8 cellular contexts compared by ENCODE assay signal in genomic region chrX:49269010-49269767, GRCh38. TPM values are rescaled to one million over a fixed set of nuclear protein-coding genes. Genes with fewer than 3 reads are reported as not detected.
A peak's percentile ranks its signal among the peaks of the same experiment; 100 is the strongest.
DNase-seq lines count a peak whose midpoint lies in the region; ATAC-seq and TF ChIP-seq lines count a peak whose summit lies in the region.

No MANE protein-coding gene starts in this region.

- peak overlapping the region; percentile 83 to 94 (median 92) for H3K4me3 Mint-ChIP-seq in T-cell
- H3K4me3 Mint-ChIP-seq in type B pancreatic cell, result peak overlapping the region; percentile 95

- TF ChIP-seq CTCF in GM13977 (IDR thresholded peaks at IDR 0.05; ENCODE audit: extremely low read depth, insufficient read depth, missing control alignments) (no peak), heart left ventricle (IDR thresholded peaks at IDR 0.05) (no peak), type B pancreatic cell (conservative IDR thresholded peaks at IDR 0.05) (no peak)

- intact Hi-C loops in heart left ventricle (cut with DNase I), result loop anchor here in 3 of 10 donors (5.0 to 10.0 kb wide), 3 partner anchors 64 to 77 kb away; partner anchors contain the start of gene SYP (in 1 of the 3)

- no peaks in the 10 kb centered on the region for H3K27me3 ChIP-seq in heart left ventricle

- in situ Hi-C loops in GM13977 (cut with MboI; ENCODE audit: low pct_unique_long_range_greater_than_20kb, low sequenced_read_pairs, unreplicated experiment), result no loop called here

- CTCF ChIA-PET in T-cell (lab: Charles Lee), result interaction anchor here in 1 of 2 donors (1.2 to 1.8 kb wide), 2 partner anchors 78 to 113 kb away, joined by 8 to 9 read pairs; no protein-coding TSS in a partner anchor

- WGBS in heart left ventricle, 4 donors, result 0 to 52% (median 23%) methylated on average over 45 of the region's 45 CpGs

- H3K27ac ChIP-seq in heart left ventricle, result peak overlapping the region; percentile 85 to 98 (median 90)

- POLR2A ChIA-PET in T-cell (lab: Charles Lee), result interaction anchor here (0.6 to 1.9 kb wide), 9 partner anchors 40 to 691 kb away, joined by 3 to 8 read pairs (median 4); partner anchors contain the start of genes CLCN5 (in 1 of the 2), GRIPAP1 (in 1 of the 2) and HDAC6 (in 1 of the 2)

- H3K27me3 Mint-ChIP-seq in T-cell, result peaks cover 0 to under 1% of the 10 kb centered on the region in 2 donors
- no peaks in the 10 kb centered on the region for H3K27me3 Mint-ChIP-seq in type B pancreatic cell

- no peaks in the 10 kb centered on the region for H3K36me3 ChIP-seq in heart left ventricle

- no peaks in the 10 kb centered on the region for H3K9me3 ChIP-seq in heart left ventricle

- TF ChIP-seq POLR2A in heart left ventricle (IDR thresholded peaks at IDR 0.05), result peak in 1 of 2 donors; percentile 73

- H3K4me1 Mint-ChIP-seq in T-cell (peaks cover 41 to 55% (median 44%) of the 10 kb centered on the region in 3 donors), type B pancreatic cell (ENCODE audit: unreplicated experiment) (peaks cover 3% of the 10 kb centered on the region)

- H3K4me1 ChIP-seq in heart left ventricle, result peaks cover 0 to 34% (median 17%) of the 10 kb centered on the region in 12 donors

- H3K27ac Mint-ChIP-seq in T-cell (peak overlapping the region; percentile 99 to 100), type B pancreatic cell (peak overlapping the region; percentile 99)

- H3K36me3 Mint-ChIP-seq in T-cell (peaks cover 5% of the 10 kb centered on the region), type B pancreatic cell (no peaks in the 10 kb centered on the region)

- H3K9me3 Mint-ChIP-seq in T-cell, result no peaks in the 10 kb centered on the region
- no peaks in the 10 kb centered on the region for H3K9me3 Mint-ChIP-seq in type B pancreatic cell

- DNase-seq in GM13977 (ENCODE audit: low spot score), result peak; percentile 92
- peak; percentile 98 for DNase-seq in NCI-H146 (lab: John Stamatoyannopoulos, UW)
- peak; percentile 81 to 97 (median 94) for DNase-seq in T-cell
- DNase-seq in amniotic epithelial cell (ENCODE audit: low read depth), result peak; percentile 97
- peak; percentile 96 to 98 (median 97) for DNase-seq in heart left ventricle
- peak; percentile 97 for DNase-seq in pons (ENCODE audit: low spot score)
- peak; percentile 90 for DNase-seq in type B pancreatic cell (ENCODE audit: extremely low spot score, unreplicated experiment)

- ATAC-seq in HG02870 (IDR thresholded peaks at IDR 0.05; ENCODE audit: unreplicated experiment) (peak; percentile 88), T-cell (replicated peaks in 1 of 4) (peak; percentile 79 to 83 (median 80)), heart left ventricle (peak; percentile 94 to 98 (median 96))

- H3K4me3 ChIP-seq in heart left ventricle, result peak overlapping the region; percentile 29 to 93 (median 74)

RNA-seq across cellular contexts. Expression of gene PPP1R3F, which starts 0.4 kb away (rescaled TPM):
- total RNA-seq in T-cell (10 to 100 TPM; 11.7 to 20.8 (median 17.5) TPM), heart left ventricle (10 to 100 TPM; 14.4 to 28.4 (median 22.6) TPM), type B pancreatic cell (ENCODE audit: low replicate concordance) (5.7 and 8.0 TPM in 2 replicates)
- 10 to 100 TPM; 13.9 to 31.7 TPM for polyA plus RNA-seq in heart left ventricle

RNA-seq across cellular contexts. Expression of gene FOXP3, which starts 4.7 kb away (rescaled TPM):
- total RNA-seq in T-cell, result 10 to 100 TPM in 4 of 5 donors, 1 to 10 TPM in 1; 9.0 to 30.1 (median 21.7) TPM
- total RNA-seq in heart left ventricle, result 1 to 10 TPM in 1 of 9 donors, not detected in 8; 1.4 TPM
- polyA plus RNA-seq in heart left ventricle, result under 1 TPM in 1 of 2 donors, not detected in 1; 0.11 TPM
- total RNA-seq in type B pancreatic cell (ENCODE audit: low replicate concordance), result 0.24 and 0.58 TPM in 2 replicates

RNA-seq across cellular contexts. Expression of gene CCDC22, which starts 33.9 kb away (rescaled TPM):
- total RNA-seq in T-cell (10 to 100 TPM; 21.0 to 34.9 (median 33.1) TPM), heart left ventricle (10 to 100 TPM in 8 of 9 donors, 1 to 10 TPM in 1; 9.6 to 13.4 (median 10.9) TPM), type B pancreatic cell (ENCODE audit: low replicate concordance) (13.0 and 16.6 TPM in 2 replicates)
- 10 to 100 TPM in 1 of 2 donors, 1 to 10 TPM in 1; 6.5 to 14.9 TPM for polyA plus RNA-seq in heart left ventricle

RNA-seq across cellular contexts. Expression of gene GAGE10, which starts 34.3 kb away (rescaled TPM):
- under 1 TPM in 1 of 5 donors, not detected in 4; 0.66 TPM for total RNA-seq in T-cell
- not detected for total RNA-seq in heart left ventricle
- not detected for polyA plus RNA-seq in heart left ventricle
- not detected in 2 replicates for total RNA-seq in type B pancreatic cell (ENCODE audit: low replicate concordance)

RNA-seq across cellular contexts. Expression of gene CACNA1F, which starts 36.0 kb away (rescaled TPM):
- total RNA-seq in T-cell, result 1 to 10 TPM; 1.4 to 1.9 (median 1.6) TPM
- total RNA-seq in heart left ventricle, result under 1 TPM in 6 of 9 donors, not detected in 3; 0.06 to 0.37 (median 0.09) TPM
- polyA plus RNA-seq in heart left ventricle, result under 1 TPM; 0.04 TPM
- total RNA-seq in type B pancreatic cell (ENCODE audit: low replicate concordance), result 0.17 and 0.48 TPM in 2 replicates

Comparison
In these comparisons a context has a peak if more than half of its experiments do, and no peak if none do; other contexts are left out.
1. Peak in every context shown above with its lines: DNase-seq, ATAC-seq, H3K4me3 ChIP-seq and H3K27ac ChIP-seq.